ENCODE assay signal across 9 cellular contexts in the genomic region with DNA sequence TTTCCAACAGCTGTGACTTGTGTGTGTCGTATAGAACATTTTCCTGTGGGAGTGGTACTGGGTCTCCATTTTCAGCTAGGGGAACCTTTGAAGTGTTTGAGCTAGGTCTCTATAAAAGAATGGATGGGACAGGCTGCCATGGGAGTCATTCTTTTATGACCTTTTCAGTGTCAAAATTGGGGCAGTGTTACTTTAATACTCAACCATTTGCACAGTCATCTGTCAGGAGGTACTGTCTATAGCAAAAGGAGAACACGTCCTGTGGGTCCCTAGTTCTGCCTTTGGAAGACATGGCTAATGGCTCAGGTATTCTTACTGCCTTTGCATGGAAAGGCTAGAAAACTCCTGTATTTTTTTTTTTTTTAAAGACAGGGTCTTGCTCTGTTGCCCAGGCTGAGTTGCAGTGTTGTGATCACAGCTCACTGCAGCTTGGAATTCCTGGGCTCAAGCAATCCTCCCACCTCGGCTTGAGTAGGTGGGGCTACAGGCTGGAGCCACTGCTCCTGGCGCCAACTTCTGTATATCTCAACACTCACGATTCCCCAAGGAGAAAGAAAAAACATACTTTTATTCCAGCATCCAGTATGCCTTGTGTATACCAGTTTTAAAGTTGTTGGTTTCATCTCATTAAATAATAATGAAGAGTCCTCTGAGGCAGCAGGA. TPM values are rescaled to one million over a fixed set of nuclear protein-coding genes. Genes with fewer than 3 reads are reported as not detected.
DNase-seq lines count a peak whose midpoint lies in the region; ATAC-seq and TF ChIP-seq lines count a peak whose summit lies in the region.
"Had no signal": no experiment of that assay in that cellular context is flagged by ENCODE, and none has a peak within 500 bp of the region (broad histone marks: within the 10 kb centered on the region; RNA-seq: fewer than 3 reads in every experiment).

No MANE protein-coding gene starts in this region.

- H3K36me3 ChIP-seq in gastroesophageal sphincter (peaks cover 6 to 68% of the 10 kb centered on the region in 2 donors), stomach (peaks cover 41 to 67% (median 66%) of the 10 kb centered on the region in 4 donors)

- WGBS in gastroesophageal sphincter (ENCODE audit: low coverage in 1 of 2), 2 donors, result 46 to 50% methylated on average over 2 to 3 of the region's 5 CpGs
- WGBS in stomach, 5 donors, result 41 to 51% (median 46%) methylated on average over 5 of the region's 5 CpGs

- H3K27ac Mint-ChIP-seq in activated CD8-positive, alpha-beta memory T cell treated with anti-CD3 and anti-CD28 coated beads, Interleukin-2, amount 10 ng/mL, durations not matched to agents 7 days and 5 days, result peak overlapping the region; percentile 94

- peaks cover 54% of the 10 kb centered on the region for H3K36me3 Mint-ChIP-seq in activated CD8-positive, alpha-beta memory T cell treated with anti-CD3 and anti-CD28 coated beads, Interleukin-2, amount 10 ng/mL, durations not matched to agents 7 days and 5 days

- H3K9me3 ChIP-seq in gastroesophageal sphincter (no peaks in the 10 kb centered on the region), stomach (no peaks in the 10 kb centered on the region)

- H3K4me3 ChIP-seq in gastroesophageal sphincter (no peak overlapping the region), stomach (no peak overlapping the region)

- no peak for ATAC-seq in activated CD8-positive, alpha-beta memory T cell treated with anti-CD3 and anti-CD28 coated beads, Interleukin-2, amount 10 ng/mL, durations not matched to agents 7 days and 5 days
- ATAC-seq in gastroesophageal sphincter (no peak), HG03196 (IDR thresholded peaks at IDR 0.05; ENCODE audit: unreplicated experiment) (no peak), GM19455 (IDR thresholded peaks at IDR 0.05; ENCODE audit: unreplicated experiment) (no peak)

- H3K9me3 Mint-ChIP-seq in activated CD8-positive, alpha-beta memory T cell treated with anti-CD3 and anti-CD28 coated beads, Interleukin-2, amount 10 ng/mL, durations not matched to agents 7 days and 5 days (ENCODE audit: low read depth), result no peaks in the 10 kb centered on the region

- H3K4me1 Mint-ChIP-seq in activated CD8-positive, alpha-beta memory T cell treated with anti-CD3 and anti-CD28 coated beads, Interleukin-2, amount 10 ng/mL, durations not matched to agents 7 days and 5 days, result peaks cover 49% of the 10 kb centered on the region

- no peaks in the 10 kb centered on the region for H3K27me3 Mint-ChIP-seq in activated CD8-positive, alpha-beta memory T cell treated with anti-CD3 and anti-CD28 coated beads, Interleukin-2, amount 10 ng/mL, durations not matched to agents 7 days and 5 days

- no peaks in the 10 kb centered on the region for H3K27me3 ChIP-seq in gastroesophageal sphincter
- no peaks in the 10 kb centered on the region for H3K27me3 ChIP-seq in stomach

- intact Hi-C loops in stomach (cut with DNase I; ENCODE audit: low total_unique reads) (loop anchor here (10.0 kb wide), 1 partner anchor 113 kb away; no protein-coding TSS in a partner anchor), head of caudate nucleus (cut with DNase I) (no loop called here)

- peak overlapping the region; percentile 98 for H3K27ac ChIP-seq in VCaP
- H3K27ac ChIP-seq in gastroesophageal sphincter, result peak overlapping the region in 3 of 4 donors; percentile 98 to 100 (median 100)
- H3K27ac ChIP-seq in stomach, result peak overlapping the region in 3 of 5 donors; percentile 98 to 99 (median 99)

- CTCF ChIA-PET in activated CD8-positive, alpha-beta memory T cell treated with anti-CD3 and anti-CD28 coated beads, Interleukin-2, amount 10 ng/mL, durations not matched to agents 7 days and 5 days (lab: Charles Lee), result interaction anchor here (4.0 to 12.3 kb wide), 3 partner anchors 11 to 24 kb away, joined by 37 to 134 read pairs (median 53); a partner anchor contains a TSS

- no peak for TF ChIP-seq POLR2A in gastroesophageal sphincter (IDR thresholded peaks at IDR 0.05)
- TF ChIP-seq POLR2A in stomach (IDR thresholded peaks at IDR 0.05), result no peak

- H3K4me3 Mint-ChIP-seq in activated CD8-positive, alpha-beta memory T cell treated with anti-CD3 and anti-CD28 coated beads, Interleukin-2, amount 10 ng/mL, durations not matched to agents 7 days and 5 days, result peak overlapping the region; percentile 86

- TF ChIP-seq EP300 in gastroesophageal sphincter (IDR thresholded peaks at IDR 0.05) (no peak), stomach (IDR thresholded peaks at IDR 0.05) (no peak)

- no peak for TF ChIP-seq CTCF in VCaP (conservative IDR thresholded peaks at IDR 0.05)
- TF ChIP-seq CTCF in gastroesophageal sphincter (IDR thresholded peaks at IDR 0.05), result no peak
- TF ChIP-seq CTCF in stomach (IDR thresholded peaks at IDR 0.05), result no peak

- H3K4me1 ChIP-seq in gastroesophageal sphincter (peaks cover 5 to 52% (median 21%) of the 10 kb centered on the region in 3 donors), stomach (peaks cover 27 to 49% (median 39%) of the 10 kb centered on the region in 4 donors)

- DNase-seq in activated CD8-positive, alpha-beta memory T cell treated with anti-CD3 and anti-CD28 coated beads, Interleukin-2, amount 10 ng/mL, durations not matched to agents 7 days and 5 days, result no peak
- DNase-seq in activated CD8-positive, alpha-beta memory T cell treated with anti-CD3 and anti-CD28 coated beads for 24 hours, result no peak
- DNase-seq in stomach (no peak), head of caudate nucleus (no peak)
- DNase-seq: stimulated activated CD4-positive, alpha-beta T cell treated with anti-CD3 and anti-CD28 coated beads, Interleukin-4, amount 100 ng/mL, for 24 hours had no signal

RNA-seq across cellular contexts. Expression of a gene that starts 2.1 kb away (rescaled TPM):
- total RNA-seq in activated CD8-positive, alpha-beta memory T cell treated with anti-CD3 and anti-CD28 coated beads, Interleukin-2, amount 10 ng/mL, durations not matched to agents 7 days and 5 days, result 100 to 1,000 TPM; 365 to 501 TPM
- total RNA-seq in gastroesophageal sphincter (100 to 1,000 TPM; 450 to 718 (median 563) TPM), stomach (100 to 1,000 TPM; 155 to 438 (median 370) TPM)
- polyA plus RNA-seq in stomach, result 100 to 1,000 TPM; 592 to 929 (median 872) TPM

RNA-seq across cellular contexts. Expression of a gene that starts 14.3 kb away (rescaled TPM):
- 10 to 100 TPM; 64.8 to 81.6 TPM for total RNA-seq in activated CD8-positive, alpha-beta memory T cell treated with anti-CD3 and anti-CD28 coated beads, Interleukin-2, amount 10 ng/mL, durations not matched to agents 7 days and 5 days
- total RNA-seq in gastroesophageal sphincter (100 to 1,000 TPM; 144 to 176 (median 160) TPM), stomach (100 to 1,000 TPM in 2 of 5 donors, 10 to 100 TPM in 3; 36.9 to 684 (median 86.5) TPM)
- polyA plus RNA-seq in stomach, result 100 to 1,000 TPM; 195 to 221 (median 200) TPM

RNA-seq across cellular contexts. Expression of a gene that starts 16.2 kb away (rescaled TPM):
- total RNA-seq in activated CD8-positive, alpha-beta memory T cell treated with anti-CD3 and anti-CD28 coated beads, Interleukin-2, amount 10 ng/mL, durations not matched to agents 7 days and 5 days, result 10 to 100 TPM; 40.6 to 45.7 TPM
- total RNA-seq in gastroesophageal sphincter (10 to 100 TPM; 17.8 to 28.3 (median 21.4) TPM), stomach (10 to 100 TPM; 15.8 to 47.3 (median 20.0) TPM)
- 1 to 10 TPM; 5.1 to 9.5 (median 8.8) TPM for polyA plus RNA-seq in stomach

RNA-seq across cellular contexts. Expression of a gene that starts 52.3 kb away (rescaled TPM):
- total RNA-seq in activated CD8-positive, alpha-beta memory T cell treated with anti-CD3 and anti-CD28 coated beads, Interleukin-2, amount 10 ng/mL, durations not matched to agents 7 days and 5 days, result 1 to 10 TPM in 1 of 2 experiments, under 1 TPM in 1; 0.30 to 1.8 TPM
- total RNA-seq in gastroesophageal sphincter (under 1 TPM; 0.04 to 0.54 (median 0.11) TPM), stomach (1 to 10 TPM in 1 of 5 donors, under 1 TPM in 2, not detected in 2; 0.29 to 4.0 (median 0.37) TPM)
- under 1 TPM; 0.06 to 0.15 (median 0.08) TPM for polyA plus RNA-seq in stomach
